9 cellular contexts compared by ENCODE assay signal in genomic region chr7:134546903-134547737, GRCh38. TPM values are rescaled to one million over a fixed set of nuclear protein-coding genes. Genes with fewer than 3 reads are reported as not detected.
DNase-seq lines count a peak whose midpoint lies in the region; ATAC-seq and TF ChIP-seq lines count a peak whose summit lies in the region.
"Had no signal": no experiment of that assay in that cellular context is flagged by ENCODE, and none has a peak within 500 bp of the region (broad histone marks: within the 10 kb centered on the region; RNA-seq: fewer than 3 reads in every experiment).

No MANE protein-coding gene starts in this region.

- H3K36me3 Mint-ChIP-seq in CD4-positive, CD25-positive, alpha-beta regulatory T cell: no peaks in the 10 kb centered on the region
- H3K36me3 Mint-ChIP-seq in activated T-cell treated with anti-CD3 and anti-CD28 coated beads, Interleukin-2, amount 50 U/mL, for 4 hours (ENCODE audit: insufficient read depth): no peaks in the 10 kb centered on the region
- no peaks in the 10 kb centered on the region for H3K36me3 Mint-ChIP-seq in nephron progenitor cell (ENCODE audit: low read depth)
- H3K36me3 Mint-ChIP-seq: activated naive CD8-positive, alpha-beta T cell had no signal

- intact Hi-C loops in OCI-LY7 (cut with micrococcal nuclease; ENCODE audit: unreplicated experiment): loop anchor here (1.0 kb wide), 1 partner anchor 115 kb away; no protein-coding TSS in a partner anchor

- peaks cover 0 to 5% (median 2%) of the 10 kb centered on the region in 4 donors for H3K4me1 Mint-ChIP-seq in CD4-positive, CD25-positive, alpha-beta regulatory T cell
- H3K4me1 Mint-ChIP-seq in activated T-cell treated with anti-CD3 and anti-CD28 coated beads, Interleukin-2, amount 50 U/mL, for 4 hours (ENCODE audit: low read depth): peaks cover 2% of the 10 kb centered on the region
- peaks cover 60% of the 10 kb centered on the region for H3K4me1 Mint-ChIP-seq in nephron progenitor cell

- POLR2A ChIA-PET in OCI-LY7 (lab: Charles Lee): no interaction called here

- no TSS peak for BruUV-seq in OCI-LY7 (replicated peaks; lab: Mats Ljungman, UMichigan)

- TF ChIP-seq CTCF in OCI-LY7 (conservative IDR thresholded peaks at IDR 0.05; ENCODE audit: low read length) (peak; percentile 90), nephron progenitor cell (IDR thresholded peaks at IDR 0.05) (peak; percentile 62)

- peak overlapping the region; percentile 38; the same call in 1 of the 2 replicates for H3K4me2 ChIP-seq in OCI-LY7 (ENCODE audit: low read length)

- H3K27ac Mint-ChIP-seq in CD4-positive, CD25-positive, alpha-beta regulatory T cell: peak overlapping the region in 1 of 3 donors; percentile 42
- H3K27ac Mint-ChIP-seq in nephron progenitor cell: peak overlapping the region; percentile 24
- H3K27ac Mint-ChIP-seq: activated naive CD8-positive, alpha-beta T cell had no signal

- no peaks in the 10 kb centered on the region for H4K20me1 ChIP-seq in OCI-LY7 (ENCODE audit: insufficient read depth, low read length)

- H3K4me3 ChIP-seq in CD4-positive, CD25-positive, alpha-beta regulatory T cell (ENCODE audit: low read depth, low read length): no peak overlapping the region
- H3K4me3 ChIP-seq in OCI-LY7 (ENCODE audit: low read depth, low read length, poor library complexity, severe bottlenecking): no peak overlapping the region

- H3K4me1 ChIP-seq in CD4-positive, CD25-positive, alpha-beta regulatory T cell (ENCODE audit: control insufficient read depth, insufficient read depth, low read length, poor library complexity, severe bottlenecking): peaks cover 4% of the 10 kb centered on the region
- no peaks in the 10 kb centered on the region for H3K4me1 ChIP-seq in OCI-LY7 (ENCODE audit: insufficient read depth, low read length, poor library complexity, severe bottlenecking)

- peak; percentile 34 to 39 for ATAC-seq in CD4-positive, CD25-positive, alpha-beta regulatory T cell (ENCODE audit: low read depth in 2 of 2)
- peak; percentile 39 for ATAC-seq in GM19397 (IDR thresholded peaks at IDR 0.05; ENCODE audit: unreplicated experiment)
- peak; percentile 50 for ATAC-seq in HG03571 (IDR thresholded peaks at IDR 0.05; ENCODE audit: unreplicated experiment)
- ATAC-seq in activated T-cell treated with anti-CD3 and anti-CD28 coated beads, Interleukin-2, amount 50 U/mL, for 4 hours: peak; percentile 75 to 77

- peaks cover 13% of the 10 kb centered on the region for H3K27me3 Mint-ChIP-seq in CD4-positive, CD25-positive, alpha-beta regulatory T cell
- peaks cover 10% of the 10 kb centered on the region for H3K27me3 Mint-ChIP-seq in activated T-cell treated with anti-CD3 and anti-CD28 coated beads, Interleukin-2, amount 50 U/mL, for 4 hours (ENCODE audit: low read depth)
- peaks cover 9% of the 10 kb centered on the region for H3K27me3 Mint-ChIP-seq in nephron progenitor cell (ENCODE audit: low read depth, poor library complexity)

- H2AFZ ChIP-seq in OCI-LY7 (ENCODE audit: low read length): no peak overlapping the region

- H3K4me3 Mint-ChIP-seq in CD4-positive, CD25-positive, alpha-beta regulatory T cell: peak overlapping the region in 2 of 4 donors; percentile 24 to 39
- H3K4me3 Mint-ChIP-seq in activated T-cell treated with anti-CD3 and anti-CD28 coated beads, Interleukin-2, amount 50 U/mL, for 4 hours: peak overlapping the region; percentile 11
- peak overlapping the region; percentile 75 for H3K4me3 Mint-ChIP-seq in nephron progenitor cell
- H3K4me3 Mint-ChIP-seq: activated naive CD8-positive, alpha-beta T cell had no signal

- H3K79me2 ChIP-seq in OCI-LY7 (ENCODE audit: insufficient read depth, low read depth, low read length): no peaks in the 10 kb centered on the region

- peaks cover 0 to 2% (median 0%) of the 10 kb centered on the region in 7 donors for H3K9me3 Mint-ChIP-seq in CD4-positive, CD25-positive, alpha-beta regulatory T cell
- H3K9me3 Mint-ChIP-seq in activated T-cell treated with anti-CD3 and anti-CD28 coated beads, Interleukin-2, amount 50 U/mL, for 4 hours: no peaks in the 10 kb centered on the region
- H3K9me3 Mint-ChIP-seq in nephron progenitor cell: no peaks in the 10 kb centered on the region

- H3K27me3 ChIP-seq in CD4-positive, CD25-positive, alpha-beta regulatory T cell (ENCODE audit: control insufficient read depth, insufficient read depth, low read length): peaks cover 2% of the 10 kb centered on the region

- H3K36me3 ChIP-seq in CD4-positive, CD25-positive, alpha-beta regulatory T cell (ENCODE audit: control insufficient read depth, insufficient read depth, low read length): no peaks in the 10 kb centered on the region
- no peaks in the 10 kb centered on the region for H3K36me3 ChIP-seq in OCI-LY7 (ENCODE audit: insufficient read depth, low read length)

- CTCF ChIA-PET in OCI-LY7 (lab: Charles Lee; ENCODE audit: unreplicated experiment): interaction anchor here (0.5 to 2.5 kb wide), 2 partner anchors 114 to 1407 kb away, joined by 3 to 18 read pairs; no protein-coding TSS in a partner anchor

- H3K9me3 ChIP-seq in CD4-positive, CD25-positive, alpha-beta regulatory T cell (ENCODE audit: control insufficient read depth in 2 of 2, low read length in 2 of 2): no peaks in the 10 kb centered on the region
- H3K9me3 ChIP-seq in OCI-LY7 (ENCODE audit: low read length): no peaks in the 10 kb centered on the region

- no peak overlapping the region for H3K27ac ChIP-seq in CD4-positive, CD25-positive, alpha-beta regulatory T cell (ENCODE audit: insufficient read depth, low read length, poor library complexity, severe bottlenecking)
- no peak overlapping the region for H3K27ac ChIP-seq in OCI-LY7 (ENCODE audit: low read depth, low read length, poor library complexity, severe bottlenecking)

- DNase-seq in CD4-positive, CD25-positive, alpha-beta regulatory T cell: peak; percentile 26 to 64 (median 51)
- peak; percentile 59 for DNase-seq in OCI-LY7 (ENCODE audit: low spot score)
- peak; percentile 65 for DNase-seq in activated T-cell treated with anti-CD3 and anti-CD28 coated beads, Interleukin-2, amount 50 U/mL, for 4 hours
- DNase-seq in fibroblast of peridontal ligament (ENCODE audit: extremely low read depth): peak; percentile 80
- no peak for DNase-seq in nephron progenitor cell
- DNase-seq in stimulated activated naive CD4-positive, alpha-beta T cell treated with Interleukin-2 at 50 U/mL for 16 hours (lab: John Stamatoyannopoulos, UW): peak; percentile 65

- no peaks in the 10 kb centered on the region for H3K9me2 ChIP-seq in OCI-LY7 (ENCODE audit: insufficient read depth, low read length)

RNA-seq across cellular contexts. Expression of gene AKR1B15, which starts 1.8 kb away (rescaled TPM):
- not detected for total RNA-seq in CD4-positive, CD25-positive, alpha-beta regulatory T cell
- polyA plus RNA-seq in CD4-positive, CD25-positive, alpha-beta regulatory T cell: not detected
- total RNA-seq in OCI-LY7 (2014; rRNA removed; shearing (Covaris generic)): not detected in 2 replicates
- total RNA-seq in OCI-LY7 (2022): not detected in 2 replicates
- total RNA-seq in activated T-cell treated with anti-CD3 and anti-CD28 coated beads, Interleukin-2, amount 50 U/mL, for 4 hours: not detected

RNA-seq across cellular contexts. Expression of gene AKR1B10, which starts 19.8 kb away (rescaled TPM):
- not detected for total RNA-seq in CD4-positive, CD25-positive, alpha-beta regulatory T cell
- not detected for polyA plus RNA-seq in CD4-positive, CD25-positive, alpha-beta regulatory T cell
- total RNA-seq in OCI-LY7 (2014; rRNA removed; shearing (Covaris generic)): not detected in 2 replicates
- total RNA-seq in OCI-LY7 (2022): not detected in 2 replicates
- under 1 TPM in 1 of 3 donors, not detected in 2; 0.16 TPM for total RNA-seq in activated T-cell treated with anti-CD3 and anti-CD28 coated beads, Interleukin-2, amount 50 U/mL, for 4 hours
